ENCODE assay signal across 1 cellular context in the genomic region with DNA sequence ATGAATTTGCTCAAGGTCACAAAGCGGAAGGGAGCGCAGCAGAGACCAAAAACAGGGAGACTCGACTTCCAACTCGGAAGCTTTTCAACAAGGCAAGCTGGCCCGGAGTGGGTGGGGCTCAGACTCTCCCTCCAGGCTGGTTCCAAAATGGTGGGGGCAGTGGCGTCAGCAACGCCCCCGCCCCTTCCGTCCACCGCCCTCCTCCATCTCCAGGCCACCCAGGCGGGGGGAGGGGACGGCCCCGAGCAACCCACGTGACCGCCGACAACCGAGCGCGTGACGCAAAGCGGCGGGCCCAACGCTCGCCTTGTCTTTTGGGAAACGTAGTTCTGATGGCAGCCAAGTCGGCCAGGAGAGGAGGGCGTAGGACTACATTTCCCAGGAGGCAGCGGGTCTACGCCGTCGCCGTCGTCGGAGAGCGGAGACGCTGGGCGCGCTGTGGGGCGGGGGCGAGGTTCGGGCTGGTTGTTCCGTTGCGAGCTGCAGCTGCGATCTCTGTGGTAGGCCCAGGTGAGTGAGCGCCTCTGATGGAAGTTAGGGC.
TF ChIP-seq lines count a peak whose summit lies in the region.

A gene with protein sequence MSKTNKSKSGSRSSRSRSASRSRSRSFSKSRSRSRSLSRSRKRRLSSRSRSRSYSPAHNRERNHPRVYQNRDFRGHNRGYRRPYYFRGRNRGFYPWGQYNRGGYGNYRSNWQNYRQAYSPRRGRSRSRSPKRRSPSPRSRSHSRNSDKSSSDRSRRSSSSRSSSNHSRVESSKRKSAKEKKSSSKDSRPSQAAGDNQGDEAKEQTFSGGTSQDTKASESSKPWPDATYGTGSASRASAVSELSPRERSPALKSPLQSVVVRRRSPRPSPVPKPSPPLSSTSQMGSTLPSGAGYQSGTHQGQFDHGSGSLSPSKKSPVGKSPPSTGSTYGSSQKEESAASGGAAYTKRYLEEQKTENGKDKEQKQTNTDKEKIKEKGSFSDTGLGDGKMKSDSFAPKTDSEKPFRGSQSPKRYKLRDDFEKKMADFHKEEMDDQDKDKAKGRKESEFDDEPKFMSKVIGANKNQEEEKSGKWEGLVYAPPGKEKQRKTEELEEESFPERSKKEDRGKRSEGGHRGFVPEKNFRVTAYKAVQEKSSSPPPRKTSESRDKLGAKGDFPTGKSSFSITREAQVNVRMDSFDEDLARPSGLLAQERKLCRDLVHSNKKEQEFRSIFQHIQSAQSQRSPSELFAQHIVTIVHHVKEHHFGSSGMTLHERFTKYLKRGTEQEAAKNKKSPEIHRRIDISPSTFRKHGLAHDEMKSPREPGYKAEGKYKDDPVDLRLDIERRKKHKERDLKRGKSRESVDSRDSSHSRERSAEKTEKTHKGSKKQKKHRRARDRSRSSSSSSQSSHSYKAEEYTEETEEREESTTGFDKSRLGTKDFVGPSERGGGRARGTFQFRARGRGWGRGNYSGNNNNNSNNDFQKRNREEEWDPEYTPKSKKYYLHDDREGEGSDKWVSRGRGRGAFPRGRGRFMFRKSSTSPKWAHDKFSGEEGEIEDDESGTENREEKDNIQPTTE (plus strand): TSS at position 448 of the 541 bp plus-strand sequence. CDS start 58,121 bp downstream, outside the sequence.

TF ChIP-seq in HepG2, 621 proteins besides CTCF, POLR2A, EP300 and RAD21 (continued from another document and continues in another):
- TF ChIP-seq HOMEZ (CRISPR knock-in tag; IDR thresholded peaks at IDR 0.05; ENCODE audit: low read depth) (peak; percentile 53; the same call in 1 of the 2 replicates), KMT2A (CRISPR knock-in tag; IDR thresholded peaks at IDR 0.05) (peak; percentile 75), ZNF274 (CRISPR knock-in tag; IDR thresholded peaks at IDR 0.05) (0 out of 2 replicates have a peak, but pooled peaks have one; percentile 17), KDM2A (CRISPR knock-in tag; IDR thresholded peaks at IDR 0.05; ENCODE audit: borderline replicate concordance, low read depth) (peak; percentile 80), POLR2AphosphoS5 (IDR thresholded peaks at IDR 0.05; ENCODE audit: low read depth, low read length) (peak; percentile 81), PHF20 (CRISPR knock-in tag; IDR thresholded peaks at IDR 0.05) (peak; percentile 77; the same call in 1 of the 2 replicates), ZNF205 (CRISPR knock-in tag; IDR thresholded peaks at IDR 0.05) (peak; percentile 68), FOSL2 (CRISPR knock-in tag; IDR thresholded peaks at IDR 0.05) (peak; percentile 72), SOX6 (IDR thresholded peaks at IDR 0.05) (no peak), SOX6 (CRISPR knock-in tag; IDR thresholded peaks at IDR 0.05) (peak; percentile 64; the same call in 1 of the 2 replicates), ZNF569 (CRISPR knock-in tag; IDR thresholded peaks at IDR 0.05; ENCODE audit: borderline replicate concordance) (no peak), NCOA1 (CRISPR knock-in tag; IDR thresholded peaks at IDR 0.05) (no peak), HNRNPLL (IDR thresholded peaks at IDR 0.05; ENCODE audit: low read depth, low read length, poor library complexity, severe bottlenecking) (peak; percentile 91), PCBP2 (optimal IDR thresholded peaks at IDR 0.05; ENCODE audit: low read depth, low read length, poor library complexity, severe bottlenecking) (no peak), HOXA5 (CRISPR knock-in tag; IDR thresholded peaks at IDR 0.05) (peak; percentile 70; the same call in 1 of the 2 replicates), GATAD2A (CRISPR knock-in tag; IDR thresholded peaks at IDR 0.05) (peak; percentile 66), ZNF335 (CRISPR knock-in tag; IDR thresholded peaks at IDR 0.05) (peak; percentile 34), ZNF333 (CRISPR knock-in tag; IDR thresholded peaks at IDR 0.05; ENCODE audit: borderline replicate concordance) (peak; percentile 80; the same call in 1 of the 2 replicates), ZNF878 (CRISPR knock-in tag; IDR thresholded peaks at IDR 0.05) (peak; percentile 45; the same call in 1 of the 2 replicates), ZNF879 (CRISPR knock-in tag; IDR thresholded peaks at IDR 0.05) (no peak), DMAP1 (CRISPR knock-in tag; IDR thresholded peaks at IDR 0.05) (peak; percentile 93; the same call in 1 of the 2 replicates), PHF8 (CRISPR knock-in tag; IDR thresholded peaks at IDR 0.05) (peak; percentile 90), NAIF1 (CRISPR knock-in tag; IDR thresholded peaks at IDR 0.05; ENCODE audit: borderline replicate concordance) (peak; percentile 92), ARNTL (CRISPR knock-in tag; IDR thresholded peaks at IDR 0.05) (0 out of 2 replicates have a peak, but pooled peaks have one; percentile 82), DRAP1 (CRISPR knock-in tag; IDR thresholded peaks at IDR 0.05) (peak; percentile 79), HNRNPH1 (optimal IDR thresholded peaks at IDR 0.05; ENCODE audit: low read depth, low read length) (peak; percentile 76), ZNF224 (CRISPR knock-in tag; IDR thresholded peaks at IDR 0.05) (0 out of 2 replicates have a peak, but pooled peaks have one; percentile 61), ELF3 (CRISPR knock-in tag; IDR thresholded peaks at IDR 0.05) (peak; percentile 75), ZNF12 (CRISPR knock-in tag; IDR thresholded peaks at IDR 0.05) (no peak), ATF2 (CRISPR knock-in tag; IDR thresholded peaks at IDR 0.05) (peak; percentile 50; the same call in 1 of the 2 replicates), HINFP (CRISPR knock-in tag; IDR thresholded peaks at IDR 0.05; ENCODE audit: low read depth) (peak; percentile 11; the same call in 1 of the 2 replicates), ZNF558 (CRISPR knock-in tag; IDR thresholded peaks at IDR 0.05; ENCODE audit: borderline replicate concordance) (0 out of 2 replicates have a peak, but pooled peaks have one; percentile 93), DR1 (CRISPR knock-in tag; IDR thresholded peaks at IDR 0.05) (peak; percentile 76; the same call in 1 of the 2 replicates), HNRNPK (IDR thresholded peaks at IDR 0.05; ENCODE audit: low read depth, low read length, poor library complexity, severe bottlenecking) (peak; percentile 37), NCOA2 (CRISPR knock-in tag; IDR thresholded peaks at IDR 0.05) (peak; percentile 67), CREM (IDR thresholded peaks at IDR 0.05) (peak; percentile 99), CREM (CRISPR knock-in tag; IDR thresholded peaks at IDR 0.05) (peak; percentile 72; the same call in 1 of the 2 replicates), IRX3 (CRISPR knock-in tag; IDR thresholded peaks at IDR 0.05; ENCODE audit: borderline replicate concordance, low read depth) (0 out of 2 replicates have a peak, but pooled peaks have one; percentile 47), ZNF574 (CRISPR knock-in tag; IDR thresholded peaks at IDR 0.05) (peak; percentile 94), EZH2 (conservative IDR thresholded peaks at IDR 0.05; ENCODE audit: low read depth, low read length) (no peak), ZBTB21 (CRISPR knock-in tag; IDR thresholded peaks at IDR 0.05) (peak; percentile 77), USF2 (IDR thresholded peaks at IDR 0.05; ENCODE audit: low read depth, low read length) (peak; percentile 96), USF2 (CRISPR knock-in tag; IDR thresholded peaks at IDR 0.05; ENCODE audit: borderline replicate concordance) (peak; percentile 99), KLF12 (CRISPR knock-in tag; IDR thresholded peaks at IDR 0.05; ENCODE audit: borderline replicate concordance) (peak; percentile 92; the same call in 1 of the 2 replicates)
- TF ChIP-seq, protein P1, sequence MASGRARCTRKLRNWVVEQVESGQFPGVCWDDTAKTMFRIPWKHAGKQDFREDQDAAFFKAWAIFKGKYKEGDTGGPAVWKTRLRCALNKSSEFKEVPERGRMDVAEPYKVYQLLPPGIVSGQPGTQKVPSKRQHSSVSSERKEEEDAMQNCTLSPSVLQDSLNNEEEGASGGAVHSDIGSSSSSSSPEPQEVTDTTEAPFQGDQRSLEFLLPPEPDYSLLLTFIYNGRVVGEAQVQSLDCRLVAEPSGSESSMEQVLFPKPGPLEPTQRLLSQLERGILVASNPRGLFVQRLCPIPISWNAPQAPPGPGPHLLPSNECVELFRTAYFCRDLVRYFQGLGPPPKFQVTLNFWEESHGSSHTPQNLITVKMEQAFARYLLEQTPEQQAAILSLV (CRISPR knock-in tag; IDR thresholded peaks at IDR 0.05; ENCODE audit: borderline replicate concordance), result peak; percentile 19; the same call in 1 of the 2 replicates
- TF ChIP-seq, protein P2, sequence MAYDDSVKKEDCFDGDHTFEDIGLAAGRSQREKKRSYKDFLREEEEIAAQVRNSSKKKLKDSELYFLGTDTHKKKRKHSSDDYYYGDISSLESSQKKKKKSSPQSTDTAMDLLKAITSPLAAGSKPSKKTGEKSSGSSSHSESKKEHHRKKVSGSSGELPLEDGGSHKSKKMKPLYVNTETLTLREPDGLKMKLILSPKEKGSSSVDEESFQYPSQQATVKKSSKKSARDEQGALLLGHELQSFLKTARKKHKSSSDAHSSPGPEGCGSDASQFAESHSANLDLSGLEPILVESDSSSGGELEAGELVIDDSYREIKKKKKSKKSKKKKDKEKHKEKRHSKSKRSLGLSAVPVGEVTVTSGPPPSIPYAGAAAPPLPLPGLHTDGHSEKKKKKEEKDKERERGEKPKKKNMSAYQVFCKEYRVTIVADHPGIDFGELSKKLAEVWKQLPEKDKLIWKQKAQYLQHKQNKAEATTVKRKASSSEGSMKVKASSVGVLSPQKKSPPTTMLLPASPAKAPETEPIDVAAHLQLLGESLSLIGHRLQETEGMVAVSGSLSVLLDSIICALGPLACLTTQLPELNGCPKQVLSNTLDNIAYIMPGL (CRISPR knock-in tag; IDR thresholded peaks at IDR 0.05; ENCODE audit: borderline replicate concordance in 1 of 2, low read depth in 1 of 2), result peak in 1 of 2 experiments; percentile 83; a peak in 3 of 4 replicates
